Comparison of ENCODE assay signal across 24 cellular contexts in genomic region chr19:2422951-2423880, GRCh38. TPM values are rescaled to one million over a fixed set of nuclear protein-coding genes. Genes with fewer than 3 reads are reported as not detected.
DNase-seq lines count a peak whose midpoint lies in the region; ATAC-seq and TF ChIP-seq lines count a peak whose summit lies in the region.
"Had no signal": no experiment of that assay in that cellular context is flagged by ENCODE, and none has a peak within 500 bp of the region (broad histone marks: within the 10 kb centered on the region; RNA-seq: fewer than 3 reads in every experiment).

No MANE protein-coding gene starts in this region.

- H3K36me3 ChIP-seq in psoas muscle (ENCODE audit: insufficient read depth in 1 of 2, low read depth in 1 of 2): peaks cover 0 to 16% of the 10 kb centered on the region in 2 donors
- peaks cover 27% of the 10 kb centered on the region for H3K36me3 ChIP-seq in HAP-1 (replicated peaks)

- H3K4me1 ChIP-seq in psoas muscle (peaks cover 29% of the 10 kb centered on the region), HAP-1 (peaks cover 6% of the 10 kb centered on the region)

- in situ Hi-C loops in HAP-1 (cut with MboI; ENCODE audit: low sequenced_read_pairs): no loop called here

- H3K4me3 Mint-ChIP-seq in activated T-cell treated with anti-CD3 and anti-CD28 coated beads, Interleukin-2, amount 50 U/mL, for 24 hours: no peak overlapping the region
- no peak overlapping the region for H3K4me3 Mint-ChIP-seq in activated T-cell treated with anti-CD3 and anti-CD28 coated beads, Interleukin-2, amount 50 U/mL, for 72 hours
- H3K4me3 Mint-ChIP-seq: activated B cell treated with CpG ODN at 0.5 μM for 24 hours; activated CD4-positive, alpha-beta memory T cell treated with anti-CD3 and anti-CD28 coated beads, Interleukin-2, amount 10 ng/mL, durations not matched to agents 7 days and 5 days had no signal

- 40 to 53% (median 46%) methylated on average over 18 to 20 of the region's 20 CpGs for WGBS in psoas muscle, 3 donors

- H3K4me1 Mint-ChIP-seq in activated T-cell treated with anti-CD3 and anti-CD28 coated beads, Interleukin-2, amount 50 U/mL, for 24 hours (ENCODE audit: low read depth): peaks cover 17% of the 10 kb centered on the region
- H3K4me1 Mint-ChIP-seq in activated T-cell treated with anti-CD3 and anti-CD28 coated beads, Interleukin-2, amount 50 U/mL, for 72 hours (ENCODE audit: low read depth): peaks cover 12% of the 10 kb centered on the region

- ATAC-seq in activated T-cell treated with anti-CD3 and anti-CD28 coated beads, Interleukin-2, amount 50 U/mL, for 72 hours (replicated peaks in 1 of 2): no peak
- no peak for ATAC-seq in psoas muscle

- H3K9me3 Mint-ChIP-seq in activated T-cell treated with anti-CD3 and anti-CD28 coated beads, Interleukin-2, amount 50 U/mL, for 24 hours: no peaks in the 10 kb centered on the region
- H3K9me3 Mint-ChIP-seq in activated T-cell treated with anti-CD3 and anti-CD28 coated beads, Interleukin-2, amount 50 U/mL, for 72 hours: no peaks in the 10 kb centered on the region
- H3K9me3 Mint-ChIP-seq: activated B cell treated with CpG ODN at 0.5 μM for 24 hours; activated CD4-positive, alpha-beta memory T cell treated with anti-CD3 and anti-CD28 coated beads, Interleukin-2, amount 10 ng/mL, durations not matched to agents 7 days and 5 days; H9 had no signal

- H3K27me3 Mint-ChIP-seq in activated T-cell treated with anti-CD3 and anti-CD28 coated beads, Interleukin-2, amount 50 U/mL, for 24 hours: no peaks in the 10 kb centered on the region
- no peaks in the 10 kb centered on the region for H3K27me3 Mint-ChIP-seq in activated T-cell treated with anti-CD3 and anti-CD28 coated beads, Interleukin-2, amount 50 U/mL, for 72 hours (ENCODE audit: low read depth)
- H3K27me3 Mint-ChIP-seq: activated B cell treated with CpG ODN at 0.5 μM for 24 hours; activated CD4-positive, alpha-beta memory T cell treated with anti-CD3 and anti-CD28 coated beads, Interleukin-2, amount 10 ng/mL, durations not matched to agents 7 days and 5 days had no signal

- H3K36me3 Mint-ChIP-seq in activated T-cell treated with anti-CD3 and anti-CD28 coated beads, Interleukin-2, amount 50 U/mL, for 24 hours (ENCODE audit: low read depth): peaks cover 41% of the 10 kb centered on the region
- peaks cover 1 to 2% of the 10 kb centered on the region in 2 donors for H3K36me3 Mint-ChIP-seq in activated T-cell treated with anti-CD3 and anti-CD28 coated beads, Interleukin-2, amount 50 U/mL, for 72 hours (ENCODE audit: insufficient read depth in 2 of 2)

- TF ChIP-seq CTCF in coronary artery (IDR thresholded peaks at IDR 0.05) (no peak), psoas muscle (IDR thresholded peaks at IDR 0.05) (no peak)

- no peaks in the 10 kb centered on the region for H3K27me3 ChIP-seq in psoas muscle (ENCODE audit: insufficient read depth in 3 of 3, low read length in 2 of 3)
- H3K27me3 ChIP-seq in HAP-1 (ENCODE audit: low read depth): no peaks in the 10 kb centered on the region
- H3K27me3 ChIP-seq: brain microvascular endothelial cell, esophagus muscularis mucosa had no signal

- intact Hi-C loops in psoas muscle (cut with DNase I): no loop called here

- no peak for DNase-seq in activated T-cell treated with anti-CD3 and anti-CD28 coated beads, Interleukin-2, amount 50 U/mL, for 24 hours
- no peak for DNase-seq in activated T-cell treated with anti-CD3 and anti-CD28 coated beads, Interleukin-2, amount 50 U/mL, for 72 hours
- peak; percentile 73 for DNase-seq in Jurkat, Clone E6-1 (ENCODE audit: low read depth, low spot score)
- peak; percentile 61 for DNase-seq in coronary artery (ENCODE audit: low spot score)
- no peak for DNase-seq in psoas muscle
- no peak for DNase-seq in HAP-1 (ENCODE audit: low spot score in 2 of 2)
- no peak for DNase-seq in activated gamma-delta T cell (lab: John Stamatoyannopoulos, UW)
- DNase-seq in SKM-1 treated with dmso at 0.1 percent for 144 hours (lab: John Stamatoyannopoulos, UW; ENCODE audit: unreplicated experiment): no peak
- DNase-seq: activated B cell treated with CpG ODN at 0.5 μM for 24 hours; activated CD4-positive, alpha-beta memory T cell treated with anti-CD3 and anti-CD28 coated beads, Interleukin-2, amount 10 ng/mL, durations not matched to agents 7 days and 5 days; activated T-cell treated with anti-CD3 and anti-CD28 coated beads for 4 hours; AML-193; brain microvascular endothelial cell; COR-L47; DMS79; hypothalamus; NCI-H1092; NCI-H2081 treated with DMSO at 0.1 percent for 48 hours; NCI-H446; OCI-M1; SHP77 treated with DMSO at 0.1 percent for 48 hours had no signal

- H3K27ac Mint-ChIP-seq in activated T-cell treated with anti-CD3 and anti-CD28 coated beads, Interleukin-2, amount 50 U/mL, for 24 hours: peak overlapping the region; percentile 33
- H3K27ac Mint-ChIP-seq in activated T-cell treated with anti-CD3 and anti-CD28 coated beads, Interleukin-2, amount 50 U/mL, for 72 hours: no peak overlapping the region
- H3K27ac Mint-ChIP-seq: activated B cell treated with CpG ODN at 0.5 μM for 24 hours; activated CD4-positive, alpha-beta memory T cell treated with anti-CD3 and anti-CD28 coated beads, Interleukin-2, amount 10 ng/mL, durations not matched to agents 7 days and 5 days had no signal

- no peaks in the 10 kb centered on the region for H3K9me3 ChIP-seq in psoas muscle
- no peaks in the 10 kb centered on the region for H3K9me3 ChIP-seq in HAP-1
- H3K9me3 ChIP-seq: esophagus muscularis mucosa had no signal

- H3K4me3 ChIP-seq in Jurkat, Clone E6-1 (ENCODE audit: low read length): peak overlapping the region; percentile 9; the same call in 1 of the 2 replicates
- no peak overlapping the region for H3K4me3 ChIP-seq in coronary artery
- H3K4me3 ChIP-seq in psoas muscle: no peak overlapping the region
- H3K4me3 ChIP-seq in HAP-1: no peak overlapping the region
- H3K4me3 ChIP-seq: esophagus muscularis mucosa had no signal

- H3K27ac ChIP-seq in coronary artery: no peak overlapping the region
- peak overlapping the region; percentile 14 for H3K27ac ChIP-seq in psoas muscle
- H3K27ac ChIP-seq: brain microvascular endothelial cell, esophagus muscularis mucosa had no signal

RNA-seq across cellular contexts. Expression of gene TIMM13, which starts 4.2 kb away (rescaled TPM):
- 10 to 100 TPM; 51.4 to 54.0 TPM for total RNA-seq in activated T-cell treated with anti-CD3 and anti-CD28 coated beads, Interleukin-2, amount 50 U/mL, for 72 hours
- polyA plus RNA-seq in Jurkat, Clone E6-1 (2012; ENCODE audit: insufficient read depth, insufficient read length): 140 TPM
- total RNA-seq in psoas muscle: 100 to 1,000 TPM in 1 of 4 donors, 10 to 100 TPM in 3; 70.3 to 110 (median 92.2) TPM
- 100 to 1,000 TPM in 2 of 3 donors, 10 to 100 TPM in 1; 83.6 to 254 (median 138) TPM for polyA plus RNA-seq in psoas muscle

RNA-seq across cellular contexts. Expression of gene LMNB2, which starts 33.5 kb away (rescaled TPM):
- total RNA-seq in activated T-cell treated with anti-CD3 and anti-CD28 coated beads, Interleukin-2, amount 50 U/mL, for 72 hours: 10 to 100 TPM; 72.2 to 76.8 TPM
- 58.6 TPM for polyA plus RNA-seq in Jurkat, Clone E6-1 (2012; ENCODE audit: insufficient read depth, insufficient read length)
- 10 to 100 TPM; 11.4 to 28.6 (median 22.7) TPM for total RNA-seq in psoas muscle
- polyA plus RNA-seq in psoas muscle: 10 to 100 TPM; 27.6 to 40.3 (median 38.1) TPM

RNA-seq across cellular contexts. Expression of gene GADD45B, which starts 52.7 kb away (rescaled TPM):
- 10 to 100 TPM; 84.4 to 84.5 TPM for total RNA-seq in activated T-cell treated with anti-CD3 and anti-CD28 coated beads, Interleukin-2, amount 50 U/mL, for 72 hours
- 4.1 TPM for polyA plus RNA-seq in Jurkat, Clone E6-1 (2012; ENCODE audit: insufficient read depth, insufficient read length)
- total RNA-seq in psoas muscle: 10 to 100 TPM; 10.9 to 63.1 (median 25.6) TPM
- polyA plus RNA-seq in psoas muscle: 10 to 100 TPM; 14.1 to 94.1 (median 19.3) TPM
- polyA plus RNA-seq: neural cell had no signal

Comparison
In these comparisons a context has a peak if more than half of its experiments do, and no peak if none do; other contexts are left out.
1. DNase-seq: peak in Jurkat, Clone E6-1 (single experiment) and coronary artery (single experiment); none in activated T-cell treated with anti-CD3 and anti-CD28 coated beads, Interleukin-2, amount 50 U/mL, for 24 hours (single experiment), activated T-cell treated with anti-CD3 and anti-CD28 coated beads, Interleukin-2, amount 50 U/mL, for 72 hours (0 of 2), psoas muscle (0 of 2), HAP-1 (0 of 2), activated gamma-delta T cell (single experiment) and SKM-1 treated with dmso at 0.1 percent for 144 hours (single experiment).